21 cellular contexts compared by ENCODE assay signal in genomic region chr10:88902328-88902789, GRCh38. TPM values are rescaled to one million over a fixed set of nuclear protein-coding genes. Genes with fewer than 3 reads are reported as not detected.
DNase-seq lines count a peak whose midpoint lies in the region; ATAC-seq and TF ChIP-seq lines count a peak whose summit lies in the region.
"Had no signal": no experiment of that assay in that cellular context is flagged by ENCODE, and none has a peak within 500 bp of the region (broad histone marks: within the 10 kb centered on the region; RNA-seq: fewer than 3 reads in every experiment).

No MANE protein-coding gene starts in this region.

- CTCF ChIA-PET in HEK293 (lab: Yijun Ruan, JAX): interaction anchor here (0.6 to 0.9 kb wide), 2 partner anchors 33 to 215 kb away, joined by 3 to 4 read pairs; no protein-coding TSS in a partner anchor

- no peak overlapping the region for H3K4me3 ChIP-seq in HEK293 (ENCODE audit: low read depth, low read length)
- H3K4me3 ChIP-seq: sigmoid colon, SJCRH30, tibial artery had no signal

- H3K4me1 Mint-ChIP-seq in T-helper 1 cell treated with Interleukin-12 subunit alpha and Interleukin-12 subunit beta and Interleukin-4 antibody, amounts not matched to agents 30 μg/mL and 1 μg/mL, for 36 hours (ENCODE audit: low read depth): peaks cover 35% of the 10 kb centered on the region
- peaks cover 69% of the 10 kb centered on the region for H3K4me1 Mint-ChIP-seq in activated naive CD8-positive, alpha-beta T cell treated with anti-CD3 and anti-CD28 coated beads, Interleukin-2, amount 50 U/mL, for 24 hours
- peaks cover 27 to 29% of the 10 kb centered on the region in 2 donors for H3K4me1 Mint-ChIP-seq in natural killer cell treated with Interleukin-12 subunit alpha and Interleukin-12 subunit beta and Interleukin-15 and Interleukin-18, amount 100 ng/mL, for 72 hours (ENCODE audit: low read depth in 2 of 2)

- H3K27ac Mint-ChIP-seq in T-helper 1 cell treated with Interleukin-12 subunit alpha and Interleukin-12 subunit beta and Interleukin-4 antibody, amounts not matched to agents 30 μg/mL and 1 μg/mL, for 36 hours: peak overlapping the region; percentile 22
- peak overlapping the region; percentile 97 for H3K27ac Mint-ChIP-seq in activated naive CD8-positive, alpha-beta T cell treated with anti-CD3 and anti-CD28 coated beads, Interleukin-2, amount 50 U/mL, for 24 hours
- peak overlapping the region; percentile 75 to 92 for H3K27ac Mint-ChIP-seq in natural killer cell treated with Interleukin-12 subunit alpha and Interleukin-12 subunit beta and Interleukin-15 and Interleukin-18, amount 100 ng/mL, for 72 hours

- no peaks in the 10 kb centered on the region for H3K27me3 Mint-ChIP-seq in T-helper 1 cell treated with Interleukin-12 subunit alpha and Interleukin-12 subunit beta and Interleukin-4 antibody, amounts not matched to agents 30 μg/mL and 1 μg/mL, for 36 hours (ENCODE audit: low read depth)
- no peaks in the 10 kb centered on the region for H3K27me3 Mint-ChIP-seq in activated naive CD8-positive, alpha-beta T cell treated with anti-CD3 and anti-CD28 coated beads, Interleukin-2, amount 50 U/mL, for 24 hours
- no peaks in the 10 kb centered on the region for H3K27me3 Mint-ChIP-seq in natural killer cell treated with Interleukin-12 subunit alpha and Interleukin-12 subunit beta and Interleukin-15 and Interleukin-18, amount 100 ng/mL, for 72 hours

- peaks cover 45% of the 10 kb centered on the region for H3K36me3 Mint-ChIP-seq in T-helper 1 cell treated with Interleukin-12 subunit alpha and Interleukin-12 subunit beta and Interleukin-4 antibody, amounts not matched to agents 30 μg/mL and 1 μg/mL, for 36 hours (ENCODE audit: low read depth)
- H3K36me3 Mint-ChIP-seq in activated naive CD8-positive, alpha-beta T cell treated with anti-CD3 and anti-CD28 coated beads, Interleukin-2, amount 50 U/mL, for 24 hours (ENCODE audit: low read depth): peaks cover 50% of the 10 kb centered on the region
- peaks cover 23% of the 10 kb centered on the region for H3K36me3 Mint-ChIP-seq in natural killer cell treated with Interleukin-12 subunit alpha and Interleukin-12 subunit beta and Interleukin-15 and Interleukin-18, amount 100 ng/mL, for 72 hours

- no peak overlapping the region for H3K4me3 Mint-ChIP-seq in T-helper 1 cell treated with Interleukin-12 subunit alpha and Interleukin-12 subunit beta and Interleukin-4 antibody, amounts not matched to agents 30 μg/mL and 1 μg/mL, for 36 hours
- H3K4me3 Mint-ChIP-seq in activated naive CD8-positive, alpha-beta T cell treated with anti-CD3 and anti-CD28 coated beads, Interleukin-2, amount 50 U/mL, for 24 hours: peak overlapping the region; percentile 50
- peak overlapping the region; percentile 69 for H3K4me3 Mint-ChIP-seq in natural killer cell treated with Interleukin-12 subunit alpha and Interleukin-12 subunit beta and Interleukin-15 and Interleukin-18, amount 100 ng/mL, for 72 hours

- no peak for ATAC-seq in activated naive CD8-positive, alpha-beta T cell treated with anti-CD3 and anti-CD28 coated beads, Interleukin-2, amount 50 U/mL, for 24 hours
- no peak for ATAC-seq in natural killer cell treated with Interleukin-12 subunit alpha and Interleukin-12 subunit beta and Interleukin-15 and Interleukin-18, amount 100 ng/mL, for 72 hours
- ATAC-seq in GM21390 (IDR thresholded peaks at IDR 0.05; ENCODE audit: unreplicated experiment) (no peak), HG03439 (IDR thresholded peaks at IDR 0.05; ENCODE audit: unreplicated experiment) (no peak)
- ATAC-seq: HCT116 had no signal

- peaks cover 6% of the 10 kb centered on the region for H3K4me1 ChIP-seq in HEK293 (ENCODE audit: control insufficient read depth, insufficient read depth, low read length)
- H3K4me1 ChIP-seq: SJCRH30, tibial artery had no signal

- TF ChIP-seq CTCF in HEK293 (tag by site-specific recombination; IDR thresholded peaks at IDR 0.05): no peak

- no peak overlapping the region for H3K27ac ChIP-seq in HEK293 (ENCODE audit: extremely low read depth, low read depth, low read length)
- H3K27ac ChIP-seq: SJCRH30, tibial artery had no signal

- POLR2A ChIA-PET in HEK293 (lab: Yijun Ruan, JAX): no interaction called here

- DNase-seq in T-helper 1 cell: no peak
- no peak for DNase-seq in activated naive CD8-positive, alpha-beta T cell treated with anti-CD3 and anti-CD28 coated beads, Interleukin-2, amount 50 U/mL, for 24 hours
- no peak for DNase-seq in natural killer cell treated with Interleukin-12 subunit alpha and Interleukin-12 subunit beta and Interleukin-15 and Interleukin-18, amount 100 ng/mL, for 72 hours (ENCODE audit: low spot score)
- no peak for DNase-seq in activated CD4-positive, CD25-positive, alpha-beta regulatory T cell (lab: John Stamatoyannopoulos, UW)
- DNase-seq: 8988T; central memory CD4-positive, alpha-beta T cell; DND-41; left cardiac atrium; MM.1S; NCI-H1694 treated with DMSO at 0.1 percent for 48 hours; NCI-H446 treated with DMSO at 0.1 percent for 48 hours; occipital lobe; sigmoid colon; SJCRH30; stimulated activated CD4-positive, alpha-beta T cell treated with anti-CD3 and anti-CD28 coated beads, Interleukin-2, amount 100 ng/mL, for 48 hours; tibial artery had no signal

- H3K9me3 ChIP-seq in HEK293 (ENCODE audit: control insufficient read depth, insufficient read depth, low read depth, low read length): no peaks in the 10 kb centered on the region
- H3K9me3 ChIP-seq: sigmoid colon, SJCRH30, tibial artery had no signal

- peaks cover 17 to 19% of the 10 kb centered on the region in 2 experiments for H3K36me3 ChIP-seq in HEK293 (ENCODE audit: control insufficient read depth in 2 of 2, insufficient read depth in 1 of 2, low read length in 2 of 2)
- H3K36me3 ChIP-seq: sigmoid colon, SJCRH30 had no signal

- no peaks in the 10 kb centered on the region for H3K9me3 Mint-ChIP-seq in T-helper 1 cell treated with Interleukin-12 subunit alpha and Interleukin-12 subunit beta and Interleukin-4 antibody, amounts not matched to agents 30 μg/mL and 1 μg/mL, for 36 hours
- H3K9me3 Mint-ChIP-seq in activated naive CD8-positive, alpha-beta T cell treated with anti-CD3 and anti-CD28 coated beads, Interleukin-2, amount 50 U/mL, for 24 hours: no peaks in the 10 kb centered on the region
- H3K9me3 Mint-ChIP-seq in natural killer cell treated with Interleukin-12 subunit alpha and Interleukin-12 subunit beta and Interleukin-15 and Interleukin-18, amount 100 ng/mL, for 72 hours: no peaks in the 10 kb centered on the region

TF ChIP-seq in HEK293, 187 proteins besides CTCF, POLR2A, EP300 and RAD21:
- TF ChIP-seq, protein P1, sequence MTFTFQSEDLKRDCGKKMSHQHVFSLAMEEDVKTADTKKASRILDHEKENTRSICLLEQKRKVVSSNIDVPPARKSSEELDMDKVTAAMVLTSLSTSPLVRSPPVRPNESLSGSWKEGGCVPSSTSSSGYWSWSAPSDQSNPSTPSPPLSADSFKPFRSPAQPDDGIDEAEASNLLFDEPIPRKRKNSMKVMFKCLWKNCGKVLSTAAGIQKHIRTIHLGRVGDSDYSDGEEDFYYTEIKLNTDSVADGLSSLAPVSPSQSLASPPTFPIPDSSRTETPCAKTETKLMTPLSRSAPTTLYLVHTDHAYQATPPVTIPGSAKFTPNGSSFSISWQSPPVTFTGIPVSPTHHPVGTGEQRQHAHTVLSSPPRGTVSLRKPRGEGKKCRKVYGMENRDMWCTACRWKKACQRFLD (tag by site-specific recombination; IDR thresholded peaks at IDR 0.05): no peak
- TF ChIP-seq ZNF157 (tag by site-specific recombination; IDR thresholded peaks at IDR 0.05): peak; percentile 92
- no peak for TF ChIP-seq ZNF677 (tag by site-specific recombination; IDR thresholded peaks at IDR 0.05)
- TF ChIP-seq ZNF48 (tag by site-specific recombination; IDR thresholded peaks at IDR 0.05): no peak
- TF ChIP-seq ZNF416 (tag by site-specific recombination; IDR thresholded peaks at IDR 0.05): no peak
- TF ChIP-seq, protein P2, sequence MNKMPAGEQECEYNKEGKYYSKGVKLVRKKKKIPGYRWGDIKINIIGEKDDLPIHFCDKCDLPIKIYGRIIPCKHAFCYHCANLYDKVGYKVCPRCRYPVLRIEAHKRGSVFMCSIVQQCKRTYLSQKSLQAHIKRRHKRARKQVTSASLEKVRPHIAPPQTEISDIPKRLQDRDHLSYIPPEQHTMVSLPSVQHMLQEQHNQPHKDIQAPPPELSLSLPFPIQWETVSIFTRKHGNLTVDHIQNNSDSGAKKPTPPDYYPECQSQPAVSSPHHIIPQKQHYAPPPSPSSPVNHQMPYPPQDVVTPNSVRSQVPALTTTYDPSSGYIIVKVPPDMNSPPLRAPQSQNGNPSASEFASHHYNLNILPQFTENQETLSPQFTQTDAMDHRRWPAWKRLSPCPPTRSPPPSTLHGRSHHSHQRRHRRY (tag by site-specific recombination; IDR thresholded peaks at IDR 0.05): no peak

RNA-seq across cellular contexts. Expression of gene STAMBPL1, which starts 22.3 kb away (rescaled TPM):
- 10 to 100 TPM; 21.0 to 37.6 TPM for total RNA-seq in natural killer cell treated with Interleukin-12 subunit alpha and Interleukin-12 subunit beta and Interleukin-15 and Interleukin-18, amount 100 ng/mL, for 72 hours

RNA-seq across cellular contexts. Expression of gene ACTA2, which starts 50.2 kb away (rescaled TPM):
- 10 to 100 TPM in 1 of 2 donors, 1 to 10 TPM in 1; 8.4 to 19.7 TPM for total RNA-seq in natural killer cell treated with Interleukin-12 subunit alpha and Interleukin-12 subunit beta and Interleukin-15 and Interleukin-18, amount 100 ng/mL, for 72 hours

RNA-seq across cellular contexts. Expression of gene ANKRD22, which starts 50.7 kb away (rescaled TPM):
- total RNA-seq in natural killer cell treated with Interleukin-12 subunit alpha and Interleukin-12 subunit beta and Interleukin-15 and Interleukin-18, amount 100 ng/mL, for 72 hours: under 1 TPM; 0.29 to 0.73 TPM
- total RNA-seq: left cardiac atrium, sigmoid colon, SJCRH30 had no signal

Comparison
In these comparisons a context has a peak if more than half of its experiments do, and no peak if none do; other contexts are left out.
1. H3K27ac Mint-ChIP-seq: peak in every context shown above with its lines; median percentile 97 in activated naive CD8-positive, alpha-beta T cell treated with anti-CD3 and anti-CD28 coated beads, Interleukin-2, amount 50 U/mL, for 24 hours; 84 in natural killer cell treated with Interleukin-12 subunit alpha and Interleukin-12 subunit beta and Interleukin-15 and Interleukin-18, amount 100 ng/mL, for 72 hours; 22 in T-helper 1 cell treated with Interleukin-12 subunit alpha and Interleukin-12 subunit beta and Interleukin-4 antibody, amounts not matched to agents 30 μg/mL and 1 μg/mL, for 36 hours.